14 cellular contexts compared by ENCODE assay signal in the genomic region with DNA sequence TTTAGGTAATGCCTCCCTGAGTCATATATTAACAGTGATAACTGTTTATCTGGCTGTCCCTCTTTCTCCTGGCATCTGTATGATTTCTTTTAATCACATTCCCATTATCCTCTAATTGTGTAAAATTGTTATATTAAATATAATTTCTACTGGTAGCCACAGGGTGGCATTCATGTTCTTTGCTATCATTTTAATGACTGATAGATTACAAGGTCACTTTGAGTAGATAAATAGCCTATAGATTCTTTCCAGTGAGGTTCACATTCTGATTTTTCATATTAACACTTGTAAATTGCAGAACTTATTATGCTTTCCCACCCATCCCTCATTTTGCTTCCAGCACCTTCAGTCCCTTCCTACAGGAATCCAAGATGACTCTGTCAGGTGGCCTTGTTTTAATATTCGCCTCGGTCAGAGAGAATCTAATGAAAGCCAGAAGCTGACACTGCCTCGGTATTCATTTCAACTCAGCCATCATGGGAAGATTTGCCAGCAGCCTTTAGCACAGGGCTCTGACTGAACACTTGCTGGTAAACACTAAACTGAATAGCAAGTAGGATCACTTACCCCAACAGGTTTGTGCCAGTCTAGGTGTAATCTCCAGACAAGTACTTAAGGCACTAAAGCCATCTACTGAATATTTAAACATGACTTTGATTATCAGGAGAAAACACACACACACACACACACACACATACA.
DNase-seq lines count a peak whose midpoint lies in the region; ATAC-seq and TF ChIP-seq lines count a peak whose summit lies in the region.
"Had no signal": no experiment of that assay in that cellular context is flagged by ENCODE, and none has a peak within 500 bp of the region (broad histone marks: within the 10 kb centered on the region; RNA-seq: fewer than 3 reads in every experiment).

No MANE protein-coding gene starts in this region.

- peak; percentile 92 for DNase-seq in DMS53 (lab: John Stamatoyannopoulos, UW)
- DNase-seq in NCI-H1105 (lab: John Stamatoyannopoulos, UW): peak; percentile 40
- DNase-seq in PC-9: no peak
- DNase-seq in mesothelial cell of epicardium (ENCODE audit: low spot score in 2 of 2, unreplicated experiment in 2 of 2): no peak
- DNase-seq in glomerular visceral epithelial cell (ENCODE audit: extremely low spot score): no peak
- no peak for DNase-seq in HK-2 (ENCODE audit: unreplicated experiment)
- DNase-seq: aorta, EL, erythroblast, islet precursor cell had no signal

- H3K27ac Mint-ChIP-seq in mesothelial cell of epicardium: no peak overlapping the region
- H3K27ac Mint-ChIP-seq: GM23338 had no signal

- H3K4me1 Mint-ChIP-seq in mesothelial cell of epicardium: peaks cover 19% of the 10 kb centered on the region
- H3K4me1 Mint-ChIP-seq: GM23338 had no signal

- H4K20me1 ChIP-seq in PC-9 (ENCODE audit: insufficient read depth): no peaks in the 10 kb centered on the region; the same call in 1 of the 2 replicates

- BruUV-seq in PC-9 (replicated peaks; lab: Mats Ljungman, UMichigan): no TSS peak

- H3K9me2 ChIP-seq in PC-9 (ENCODE audit: insufficient read depth): no peaks in the 10 kb centered on the region; the same call in 1 of the 2 replicates

- H3K36me3 ChIP-seq in PC-9 (ENCODE audit: low read depth): no peaks in the 10 kb centered on the region

- TF ChIP-seq CTCF in PC-9 (conservative IDR thresholded peaks at IDR 0.05) (peak; percentile 45), mesothelial cell of epicardium (IDR thresholded peaks at IDR 0.05; ENCODE audit: unreplicated experiment) (peak; percentile 30)

- no peak overlapping the region for H3K4me3 ChIP-seq in PC-9
- H3K4me3 ChIP-seq: GM23338 had no signal

- H3K9me3 ChIP-seq in PC-9 (ENCODE audit: insufficient read depth, low read depth): no peaks in the 10 kb centered on the region

- H3K27me3 ChIP-seq in PC-9 (ENCODE audit: insufficient read depth, low read depth): peaks cover under 1% of the 10 kb centered on the region; the same call in 1 of the 2 replicates

- no peaks in the 10 kb centered on the region for H3F3A ChIP-seq in PC-9 (ENCODE audit: insufficient read depth, low read depth)

- no peaks in the 10 kb centered on the region for H3K79me2 ChIP-seq in PC-9 (ENCODE audit: low read depth)
- H3K79me2 ChIP-seq: parathyroid adenoma had no signal

- no peaks in the 10 kb centered on the region for H3K27me3 Mint-ChIP-seq in mesothelial cell of epicardium (ENCODE audit: low read depth)

- no peaks in the 10 kb centered on the region for H3K36me3 Mint-ChIP-seq in mesothelial cell of epicardium

- H3K4me2 ChIP-seq in PC-9: no peak overlapping the region
- H3K4me2 ChIP-seq: GM23338 had no signal

- CTCF ChIA-PET in PC-9 (lab: Charles Lee): no interaction called here

- no peak overlapping the region for H3K4me3 Mint-ChIP-seq in mesothelial cell of epicardium
- H3K4me3 Mint-ChIP-seq: GM23338 had no signal

- no peaks in the 10 kb centered on the region for H3K4me1 ChIP-seq in PC-9 (replicated peaks; ENCODE audit: insufficient read depth)
- H3K4me1 ChIP-seq: parathyroid adenoma had no signal

- intact Hi-C loops in PC-9 (cut with micrococcal nuclease; ENCODE audit: unreplicated experiment): no loop called here

- ATAC-seq in HG02623 (IDR thresholded peaks at IDR 0.05; ENCODE audit: unreplicated experiment) (no peak), HG02970 (IDR thresholded peaks at IDR 0.05; ENCODE audit: low FRiP score, unreplicated experiment) (no peak)
- ATAC-seq: GM23338 had no signal

- POLR2A ChIA-PET in PC-9 (lab: Charles Lee; ENCODE audit: unreplicated experiment): no interaction called here

- no peak overlapping the region for H3K27ac ChIP-seq in PC-9
- H3K27ac ChIP-seq: parathyroid adenoma had no signal

- no peak overlapping the region for H2AFZ ChIP-seq in PC-9
- H2AFZ ChIP-seq: GM23338, parathyroid adenoma had no signal

- no peaks in the 10 kb centered on the region for H3K9me3 Mint-ChIP-seq in mesothelial cell of epicardium
- H3K9me3 Mint-ChIP-seq: GM23338 had no signal

Comparison
In these comparisons a context has a peak if more than half of its experiments do, and no peak if none do; other contexts are left out.
1. DNase-seq: peak in DMS53 (single experiment) and NCI-H1105 (single experiment); none in PC-9 (0 of 2), mesothelial cell of epicardium (0 of 2), glomerular visceral epithelial cell (single experiment) and HK-2 (single experiment).